In the genomic region with DNA sequence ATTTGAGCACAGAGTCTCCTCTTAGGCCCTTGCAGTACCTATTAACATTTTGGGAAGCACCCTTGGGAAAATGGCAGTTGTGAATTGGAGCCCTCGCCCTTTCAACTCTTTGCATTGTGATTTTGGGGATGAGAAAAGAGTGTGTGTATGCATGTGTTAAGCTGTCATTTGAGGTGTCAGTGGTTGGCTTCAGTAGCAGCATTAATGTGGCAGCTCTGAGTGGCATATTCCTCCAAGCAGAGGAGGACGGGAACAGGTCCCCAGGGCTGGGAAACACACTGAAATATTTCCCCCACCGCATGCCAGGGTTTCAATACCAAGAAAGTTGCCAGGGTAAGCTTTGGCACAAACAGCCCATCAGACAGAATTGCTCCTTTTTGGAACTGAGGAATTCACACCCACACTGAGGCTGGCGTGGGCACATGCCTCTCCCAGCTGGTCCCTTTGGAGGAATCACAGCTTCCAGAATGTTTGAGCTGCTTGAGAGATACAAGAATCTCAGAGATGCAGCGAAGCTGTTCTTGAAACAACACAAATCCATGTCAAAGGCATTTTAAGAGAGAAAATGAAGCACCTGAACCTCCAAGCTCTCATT, we compare ENCODE assay signal across 18 cellular contexts.
"Had no signal": no experiment of that assay in that cellular context is flagged by ENCODE, and none has a peak within 500 bp of the region (broad histone marks: within the 10 kb centered on the region; RNA-seq: fewer than 3 reads in every experiment).

No MANE protein-coding gene starts in this region.

- H3K4me1 ChIP-seq: adrenal gland, esophagus muscularis mucosa, gastroesophageal sphincter, tibial nerve, uterus had no signal

- H3K27ac ChIP-seq: adrenal gland, esophagus muscularis mucosa, gastroesophageal sphincter, ovary, uterus had no signal

- H3K4me3 ChIP-seq: adrenal gland, esophagus muscularis mucosa, gastroesophageal sphincter, ovary, tibial nerve, uterus had no signal

- H3K27me3 ChIP-seq: adrenal gland, ovary, tibial nerve, uterus had no signal

- ATAC-seq: activated naive CD4-positive, alpha-beta T cell treated with anti-CD3 and anti-CD28 coated beads, Interleukin-2, amount 50 U/mL, for 72 hours; gastroesophageal sphincter; left cardiac atrium; natural killer cell treated with Interleukin-12 subunit alpha and Interleukin-12 subunit beta and Interleukin-15 and Interleukin-18, amount 100 ng/mL, for 72 hours had no signal

- H3K36me3 ChIP-seq: adrenal gland, esophagus muscularis mucosa, gastroesophageal sphincter, ovary, tibial nerve, uterus had no signal

- H3K4me2 ChIP-seq: SK-N-SH had no signal

- H3K9me3 ChIP-seq: adrenal gland, esophagus muscularis mucosa, gastroesophageal sphincter, SK-N-SH, tibial nerve, uterus had no signal

- DNase-seq: activated CD4-positive, alpha-beta T cell treated with anti-CD3 and anti-CD28 coated beads, Interleukin-2, amount 50 U/mL, for 4 hours; activated gamma-delta T cell treated with Interleukin-2 at 50 U/mL for 16 hours; activated T-cell treated with anti-CD3 and anti-CD28 coated beads for 4 hours; adrenal gland; central memory CD4-positive, alpha-beta T cell; cortex of kidney; effector CD4-positive, alpha-beta T cell; left cardiac atrium; mesendoderm; ovary; SK-N-SH; stimulated activated naive CD4-positive, alpha-beta T cell treated with Interleukin-2 at 50 U/mL for 16 hours; uterus had no signal
